In genomic region chr1:201430790-201431189, GRCh38 we compare ENCODE assay signal across 15 cellular contexts. TPM values are rescaled to one million over a fixed set of nuclear protein-coding genes. Genes with fewer than 3 reads are reported as not detected.
"Had no signal": no experiment of that assay in that cellular context is flagged by ENCODE, and none has a peak within 500 bp of the region (broad histone marks: within the 10 kb centered on the region; RNA-seq: fewer than 3 reads in every experiment).

No MANE protein-coding gene starts in this region.

- H3K36me3 ChIP-seq: sigmoid colon, suprapubic skin had no signal

- DNase-seq: activated CD4-positive, alpha-beta T cell treated with anti-CD3 and anti-CD28 coated beads, Interleukin-2, amount 10 ng/mL, durations not matched to agents 7 days and 5 days; activated CD4-positive, CD25-positive, alpha-beta regulatory T cell; activated T-cell treated with anti-CD3 and anti-CD28 coated beads for 4 hours; cerebellar nuclear complex; dermis blood vessel endothelial cell; erythroblast; mesenchymal stem cell; sigmoid colon; stimulated activated CD4-positive, alpha-beta T cell treated with anti-CD3 and anti-CD28 coated beads, Interleukin-4, amount 100 ng/mL, for 1 hour; stimulated activated CD8-positive, alpha-beta memory T cell treated with anti-CD3 and anti-CD28 coated beads, Interleukin-4, amount 100 ng/mL, for 48 hours; stimulated activated naive CD8-positive, alpha-beta T cell treated with anti-CD3 and anti-CD28 coated beads, Interleukin-15, Interleukin-2, amounts not matched to agents 100 U/mL and 50 U/mL, for 24 hours; T-helper 2 cell had no signal

- H3K9me3 ChIP-seq: sigmoid colon, suprapubic skin had no signal

- ATAC-seq: stimulated activated naive CD8-positive, alpha-beta T cell treated with anti-CD3 and anti-CD28 coated beads, Interleukin-15, Interleukin-2, amounts not matched to agents 100 U/mL and 50 U/mL, for 24 hours had no signal

- H3K4me3 ChIP-seq: sigmoid colon, suprapubic skin had no signal

- H3K27ac ChIP-seq: sigmoid colon, suprapubic skin had no signal

RNA-seq across cellular contexts. Expression of gene TNNI1, which starts 9.3 kb away (rescaled TPM):
- total RNA-seq: activated CD4-positive, alpha-beta T cell treated with anti-CD3 and anti-CD28 coated beads, Interleukin-2, amount 10 ng/mL, durations not matched to agents 7 days and 5 days; activated CD8-positive, alpha-beta memory T cell treated with anti-CD3 and anti-CD28 coated beads for 36 hours; dermis blood vessel endothelial cell; glomerular endothelial cell; sigmoid colon had no signal

RNA-seq across cellular contexts. Expression of gene LAD1, which starts 31.7 kb away (rescaled TPM):
- total RNA-seq: activated CD4-positive, alpha-beta T cell treated with anti-CD3 and anti-CD28 coated beads, Interleukin-2, amount 10 ng/mL, durations not matched to agents 7 days and 5 days; activated CD8-positive, alpha-beta memory T cell treated with anti-CD3 and anti-CD28 coated beads for 36 hours; sigmoid colon had no signal

RNA-seq across cellular contexts. Expression of gene TNNT2, which starts 53.3 kb away (rescaled TPM):
- total RNA-seq: activated CD4-positive, alpha-beta T cell treated with anti-CD3 and anti-CD28 coated beads, Interleukin-2, amount 10 ng/mL, durations not matched to agents 7 days and 5 days; activated CD8-positive, alpha-beta memory T cell treated with anti-CD3 and anti-CD28 coated beads for 36 hours; dermis blood vessel endothelial cell had no signal
